1 cellular context compared by ENCODE assay signal in genomic region chr19:53394974-53395839, GRCh38.
TF ChIP-seq lines count a peak whose summit lies in the region.

ZNF765 (plus strand) TSS chr19:53395149; CDS start chr19:53398016, 2,867 bp downstream.

TF ChIP-seq in HepG2, 621 proteins besides CTCF, POLR2A, EP300 and RAD21 (continued from another document):
- TF ChIP-seq, protein P1, sequence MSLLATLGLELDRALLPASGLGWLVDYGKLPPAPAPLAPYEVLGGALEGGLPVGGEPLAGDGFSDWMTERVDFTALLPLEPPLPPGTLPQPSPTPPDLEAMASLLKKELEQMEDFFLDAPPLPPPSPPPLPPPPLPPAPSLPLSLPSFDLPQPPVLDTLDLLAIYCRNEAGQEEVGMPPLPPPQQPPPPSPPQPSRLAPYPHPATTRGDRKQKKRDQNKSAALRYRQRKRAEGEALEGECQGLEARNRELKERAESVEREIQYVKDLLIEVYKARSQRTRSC (CRISPR knock-in tag; IDR thresholded peaks at IDR 0.05; ENCODE audit: low read depth): no peak
- TF ChIP-seq, protein P2, sequence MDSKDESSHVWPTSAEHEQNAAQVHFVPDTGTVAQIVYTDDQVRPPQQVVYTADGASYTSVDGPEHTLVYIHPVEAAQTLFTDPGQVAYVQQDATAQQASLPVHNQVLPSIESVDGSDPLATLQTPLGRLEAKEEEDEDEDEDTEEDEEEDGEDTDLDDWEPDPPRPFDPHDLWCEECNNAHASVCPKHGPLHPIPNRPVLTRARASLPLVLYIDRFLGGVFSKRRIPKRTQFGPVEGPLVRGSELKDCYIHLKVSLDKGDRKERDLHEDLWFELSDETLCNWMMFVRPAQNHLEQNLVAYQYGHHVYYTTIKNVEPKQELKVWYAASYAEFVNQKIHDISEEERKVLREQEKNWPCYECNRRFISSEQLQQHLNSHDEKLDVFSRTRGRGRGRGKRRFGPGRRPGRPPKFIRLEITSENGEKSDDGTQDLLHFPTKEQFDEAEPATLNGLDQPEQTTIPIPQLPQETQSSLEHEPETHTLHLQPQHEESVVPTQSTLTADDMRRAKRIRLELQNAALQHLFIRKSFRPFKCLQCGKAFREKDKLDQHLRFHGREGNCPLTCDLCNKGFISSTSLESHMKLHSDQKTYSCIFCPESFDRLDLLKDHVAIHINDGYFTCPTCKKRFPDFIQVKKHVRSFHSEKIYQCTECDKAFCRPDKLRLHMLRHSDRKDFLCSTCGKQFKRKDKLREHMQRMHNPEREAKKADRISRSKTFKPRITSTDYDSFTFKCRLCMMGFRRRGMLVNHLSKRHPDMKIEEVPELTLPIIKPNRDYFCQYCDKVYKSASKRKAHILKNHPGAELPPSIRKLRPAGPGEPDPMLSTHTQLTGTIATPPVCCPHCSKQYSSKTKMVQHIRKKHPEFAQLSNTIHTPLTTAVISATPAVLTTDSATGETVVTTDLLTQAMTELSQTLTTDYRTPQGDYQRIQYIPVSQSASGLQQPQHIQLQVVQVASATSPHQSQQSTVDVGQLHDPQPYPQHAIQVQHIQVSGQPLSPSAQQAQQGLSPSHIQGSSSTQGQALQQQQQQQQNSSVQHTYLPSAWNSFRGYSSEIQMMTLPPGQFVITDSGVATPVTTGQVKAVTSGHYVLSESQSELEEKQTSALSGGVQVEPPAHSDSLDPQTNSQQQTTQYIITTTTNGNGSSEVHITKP (CRISPR knock-in tag; IDR thresholded peaks at IDR 0.05; ENCODE audit: low read depth): peak; percentile 69
- TF ChIP-seq TAF1 (CRISPR knock-in tag; IDR thresholded peaks at IDR 0.05) (peak; percentile 31; the same call in 1 of the 2 replicates), JARID2 (CRISPR knock-in tag; IDR thresholded peaks at IDR 0.05; ENCODE audit: insufficient replicate concordance) (no peak), EEA1 (CRISPR knock-in tag; IDR thresholded peaks at IDR 0.05; ENCODE audit: borderline replicate concordance) (0 out of 2 replicates have a peak, but pooled peaks have one; percentile 23), IRF9 (CRISPR knock-in tag; IDR thresholded peaks at IDR 0.05; ENCODE audit: borderline replicate concordance) (peak; percentile 76; the same call in 1 of the 2 replicates), FOSL2 (CRISPR knock-in tag; IDR thresholded peaks at IDR 0.05) (0 out of 2 replicates have a peak, but pooled peaks have one; percentile 15), ZFX (CRISPR knock-in tag; IDR thresholded peaks at IDR 0.05; ENCODE audit: low read depth) (peak; percentile 46), ZNF619 (CRISPR knock-in tag; IDR thresholded peaks at IDR 0.05) (no peak)
- TF ChIP-seq, protein P3, sequence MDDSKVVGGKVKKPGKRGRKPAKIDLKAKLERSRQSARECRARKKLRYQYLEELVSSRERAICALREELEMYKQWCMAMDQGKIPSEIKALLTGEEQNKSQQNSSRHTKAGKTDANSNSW (CRISPR knock-in tag; IDR thresholded peaks at IDR 0.05; ENCODE audit: borderline replicate concordance): no peak
- TF ChIP-seq, protein P4, sequence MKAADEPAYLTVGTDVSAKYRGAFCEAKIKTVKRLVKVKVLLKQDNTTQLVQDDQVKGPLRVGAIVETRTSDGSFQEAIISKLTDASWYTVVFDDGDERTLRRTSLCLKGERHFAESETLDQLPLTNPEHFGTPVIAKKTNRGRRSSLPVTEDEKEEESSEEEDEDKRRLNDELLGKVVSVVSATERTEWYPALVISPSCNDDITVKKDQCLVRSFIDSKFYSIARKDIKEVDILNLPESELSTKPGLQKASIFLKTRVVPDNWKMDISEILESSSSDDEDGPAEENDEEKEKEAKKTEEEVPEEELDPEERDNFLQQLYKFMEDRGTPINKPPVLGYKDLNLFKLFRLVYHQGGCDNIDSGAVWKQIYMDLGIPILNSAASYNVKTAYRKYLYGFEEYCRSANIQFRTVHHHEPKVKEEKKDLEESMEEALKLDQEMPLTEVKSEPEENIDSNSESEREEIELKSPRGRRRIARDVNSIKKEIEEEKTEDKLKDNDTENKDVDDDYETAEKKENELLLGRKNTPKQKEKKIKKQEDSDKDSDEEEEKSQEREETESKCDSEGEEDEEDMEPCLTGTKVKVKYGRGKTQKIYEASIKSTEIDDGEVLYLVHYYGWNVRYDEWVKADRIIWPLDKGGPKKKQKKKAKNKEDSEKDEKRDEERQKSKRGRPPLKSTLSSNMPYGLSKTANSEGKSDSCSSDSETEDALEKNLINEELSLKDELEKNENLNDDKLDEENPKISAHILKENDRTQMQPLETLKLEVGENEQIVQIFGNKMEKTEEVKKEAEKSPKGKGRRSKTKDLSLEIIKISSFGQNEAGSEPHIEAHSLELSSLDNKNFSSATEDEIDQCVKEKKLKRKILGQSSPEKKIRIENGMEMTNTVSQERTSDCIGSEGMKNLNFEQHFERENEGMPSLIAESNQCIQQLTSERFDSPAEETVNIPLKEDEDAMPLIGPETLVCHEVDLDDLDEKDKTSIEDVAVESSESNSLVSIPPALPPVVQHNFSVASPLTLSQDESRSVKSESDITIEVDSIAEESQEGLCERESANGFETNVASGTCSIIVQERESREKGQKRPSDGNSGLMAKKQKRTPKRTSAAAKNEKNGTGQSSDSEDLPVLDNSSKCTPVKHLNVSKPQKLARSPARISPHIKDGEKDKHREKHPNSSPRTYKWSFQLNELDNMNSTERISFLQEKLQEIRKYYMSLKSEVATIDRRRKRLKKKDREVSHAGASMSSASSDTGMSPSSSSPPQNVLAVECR (CRISPR knock-in tag; IDR thresholded peaks at IDR 0.05; ENCODE audit: borderline replicate concordance): peak; percentile 85; the same call in 1 of the 2 replicates
